1 cellular context compared by ENCODE assay signal in genomic region chr14:34175574-34175973, GRCh38.
TF ChIP-seq lines count a peak whose summit lies in the region.

No MANE protein-coding gene starts in this region.

TF ChIP-seq in GM23338, 12 proteins besides CTCF, POLR2A, EP300 and RAD21 (continued from another document):
- TF ChIP-seq REST (IDR thresholded peaks at IDR 0.05; ENCODE audit: unreplicated experiment) (no peak), ZNF114 (CRISPR knock-in tag; IDR thresholded peaks at IDR 0.05) (no peak), EZH2phosphoT487 (IDR thresholded peaks at IDR 0.05; ENCODE audit: unreplicated experiment) (no peak), NANOG (IDR thresholded peaks at IDR 0.05; ENCODE audit: borderline replicate concordance) (no peak), STAT1 (IDR thresholded peaks at IDR 0.05; ENCODE audit: unreplicated experiment) (no peak), ZNF331 (CRISPR knock-in tag; IDR thresholded peaks at IDR 0.05; ENCODE audit: low read depth) (no peak)
TF ChIP-seq in GM23338: peak in this region for 0.
